8 cellular contexts compared by ENCODE assay signal in genomic region chrY:3003510-3003817, GRCh38.
DNase-seq lines count a peak whose midpoint lies in the region; ATAC-seq and TF ChIP-seq lines count a peak whose summit lies in the region.

No MANE protein-coding gene starts in this region.

- H3K9me3 ChIP-seq in liver (ENCODE audit: control insufficient read depth in 4 of 4, low read length in 3 of 4), result no peaks in the 10 kb centered on the region

- H3K9me3 Mint-ChIP-seq in GM23338, result no peaks in the 10 kb centered on the region
- no peaks in the 10 kb centered on the region for H3K9me3 Mint-ChIP-seq in activated CD8-positive, alpha-beta T cell treated with anti-CD3 and anti-CD28 coated beads, Interleukin-2, amount 10 ng/mL, durations not matched to agents 7 days and 5 days (ENCODE audit: insufficient read depth)

- no peak for DNase-seq in AG10803 (ENCODE audit: low read depth)
- no peak for DNase-seq in GM23338 (ENCODE audit: low spot score)
- no peak for DNase-seq in activated CD8-positive, alpha-beta T cell treated with anti-CD3 and anti-CD28 coated beads, Interleukin-2, amount 10 ng/mL, durations not matched to agents 7 days and 5 days
- DNase-seq in COR-L47 (lab: John Stamatoyannopoulos, UW), result no peak
- DNase-seq in pons (ENCODE audit: low spot score), result no peak

- peak overlapping the region; percentile 26; the same call in 1 of the 2 replicates for H3K4me2 ChIP-seq in GM23338

- no peaks in the 10 kb centered on the region for H4K20me1 ChIP-seq in GM23338 (replicated peaks; ENCODE audit: insufficient read depth)

- TF ChIP-seq CTCF in AG10803 (conservative IDR thresholded peaks at IDR 0.05; ENCODE audit: low read length) (no peak), GM23338 (conservative IDR thresholded peaks at IDR 0.05; ENCODE audit: low read depth in 2 of 2) (no peak), liver (IDR thresholded peaks at IDR 0.05; ENCODE audit: low read depth, low read length, missing input control) (no peak)

- H3K9ac ChIP-seq in liver (ENCODE audit: low read depth in 1 of 2, low read length in 2 of 2), result peak overlapping the region in 1 of 2 donors; percentile 93

- H3K36me3 ChIP-seq in GM23338 (ENCODE audit: insufficient read depth) (no peaks in the 10 kb centered on the region), liver (ENCODE audit: control insufficient read depth in 4 of 4, insufficient read depth in 3 of 4, low read depth in 1 of 4, low read length in 3 of 4) (no peaks in the 10 kb centered on the region)

- H3K4me1 Mint-ChIP-seq in GM23338, result peaks cover 18% of the 10 kb centered on the region
- peaks cover 46% of the 10 kb centered on the region for H3K4me1 Mint-ChIP-seq in activated CD8-positive, alpha-beta T cell treated with anti-CD3 and anti-CD28 coated beads, Interleukin-2, amount 10 ng/mL, durations not matched to agents 7 days and 5 days (ENCODE audit: low read depth)

- peaks cover 8% of the 10 kb centered on the region; the same call in 1 of the 2 replicates for H3K4me1 ChIP-seq in GM23338 (ENCODE audit: insufficient read depth)
- H3K4me1 ChIP-seq in liver (ENCODE audit: control insufficient read depth in 4 of 4, insufficient read depth in 4 of 4, low read length in 3 of 4), result peaks cover 0 to 3% (median 0%) of the 10 kb centered on the region in 4 donors

- H3K27ac ChIP-seq in GM23338 (ENCODE audit: low read depth) (no peak overlapping the region), liver (ENCODE audit: low read depth in 1 of 2, low read length in 2 of 2) (peak overlapping the region in 1 of 2 donors; percentile 75)

- no peak for TF ChIP-seq RAD21 in liver (IDR thresholded peaks at IDR 0.05)

- no peak for ATAC-seq in GM23338
- ATAC-seq in activated CD8-positive, alpha-beta T cell treated with anti-CD3 and anti-CD28 coated beads, Interleukin-2, amount 10 ng/mL, durations not matched to agents 7 days and 5 days, result peak; percentile 68
- ATAC-seq in GM19455 (IDR thresholded peaks at IDR 0.05; ENCODE audit: unreplicated experiment), result no peak
- no peak for ATAC-seq in GM18519 (IDR thresholded peaks at IDR 0.05; ENCODE audit: low FRiP score, unreplicated experiment)

- 0% methylated on average over 1 of the region's 1 CpG for WGBS in liver

- no peaks in the 10 kb centered on the region for H3F3A ChIP-seq in GM23338 (replicated peaks; ENCODE audit: low read depth)

- H3K79me2 ChIP-seq in GM23338 (replicated peaks; ENCODE audit: insufficient read depth), result no peaks in the 10 kb centered on the region

- POLR2A ChIA-PET in activated CD8-positive, alpha-beta T cell treated with anti-CD3 and anti-CD28 coated beads, Interleukin-2, amount 10 ng/mL, durations not matched to agents 7 days and 5 days (lab: Charles Lee), result interaction anchor here (1.7 to 1.9 kb wide), 2 partner anchors 67 to 68 kb away, joined by 4 to 6 read pairs; partner anchors contain the start of gene ZFY

- no peaks in the 10 kb centered on the region for H3K9me2 ChIP-seq in GM23338 (ENCODE audit: insufficient read depth)

- H3K27me3 Mint-ChIP-seq in GM23338 (ENCODE audit: insufficient read depth, low read depth, poor library complexity), result peaks cover 2% of the 10 kb centered on the region
- H3K27me3 Mint-ChIP-seq in activated CD8-positive, alpha-beta T cell treated with anti-CD3 and anti-CD28 coated beads, Interleukin-2, amount 10 ng/mL, durations not matched to agents 7 days and 5 days (ENCODE audit: low read depth), result no peaks in the 10 kb centered on the region

- H3K4me3 Mint-ChIP-seq in GM23338, result peak overlapping the region; percentile 14; the same call in 1 of the 3 replicates
- H3K4me3 Mint-ChIP-seq in activated CD8-positive, alpha-beta T cell treated with anti-CD3 and anti-CD28 coated beads, Interleukin-2, amount 10 ng/mL, durations not matched to agents 7 days and 5 days, result peak overlapping the region; percentile 86

- H3K27me3 ChIP-seq in GM23338 (ENCODE audit: insufficient read depth) (no peaks in the 10 kb centered on the region), liver (ENCODE audit: control insufficient read depth in 4 of 4, insufficient read depth in 4 of 4, low read length in 3 of 4) (no peaks in the 10 kb centered on the region)

- H3K27ac Mint-ChIP-seq in GM23338, result peak overlapping the region; percentile 70; the same call in 1 of the 2 replicates
- peak overlapping the region; percentile 97 for H3K27ac Mint-ChIP-seq in activated CD8-positive, alpha-beta T cell treated with anti-CD3 and anti-CD28 coated beads, Interleukin-2, amount 10 ng/mL, durations not matched to agents 7 days and 5 days

- 0 out of 2 replicates have a peak overlapping the region, but pooled peaks have one; percentile 52 for H2AFZ ChIP-seq in GM23338

- no peaks in the 10 kb centered on the region for H3K36me3 Mint-ChIP-seq in GM23338 (ENCODE audit: low read depth)
- peaks cover 13% of the 10 kb centered on the region for H3K36me3 Mint-ChIP-seq in activated CD8-positive, alpha-beta T cell treated with anti-CD3 and anti-CD28 coated beads, Interleukin-2, amount 10 ng/mL, durations not matched to agents 7 days and 5 days (ENCODE audit: low read depth)

- CTCF ChIA-PET in activated CD8-positive, alpha-beta T cell treated with anti-CD3 and anti-CD28 coated beads, Interleukin-2, amount 10 ng/mL, durations not matched to agents 7 days and 5 days (lab: Charles Lee), result interaction anchor here (1.8 kb wide), 1 partner anchor 67 kb away, joined by 6 read pairs; no protein-coding TSS in a partner anchor

- H3K4me3 ChIP-seq in AG10803 (ENCODE audit: low read length) (peak overlapping the region; percentile 62), GM23338 (no peak overlapping the region), liver (ENCODE audit: low read depth in 1 of 3, low read length in 3 of 3) (peak overlapping the region in 2 of 3 donors; percentile 37 to 54)

TF ChIP-seq in GM23338, 12 proteins besides CTCF, POLR2A, EP300 and RAD21 (continues in another document):
- TF ChIP-seq EZH2phosphoT487 (IDR thresholded peaks at IDR 0.05; ENCODE audit: unreplicated experiment), result no peak
- TF ChIP-seq POLR2AphosphoS5 (IDR thresholded peaks at IDR 0.05; ENCODE audit: low read depth), result no peak
- no peak for TF ChIP-seq JUNB (IDR thresholded peaks at IDR 0.05; ENCODE audit: unreplicated experiment)

TF ChIP-seq in liver, 16 proteins besides CTCF, POLR2A, EP300 and RAD21:
- TF ChIP-seq HNF4G (IDR thresholded peaks at IDR 0.05), result no peak
- no peak for TF ChIP-seq HNF4A (conservative IDR thresholded peaks at IDR 0.05)
- TF ChIP-seq SP1 (IDR thresholded peaks at IDR 0.05), result no peak
- TF ChIP-seq TAF1 (conservative IDR thresholded peaks at IDR 0.05), result no peak
- no peak for TF ChIP-seq JUND (IDR thresholded peaks at IDR 0.05)
- TF ChIP-seq, protein P1, sequence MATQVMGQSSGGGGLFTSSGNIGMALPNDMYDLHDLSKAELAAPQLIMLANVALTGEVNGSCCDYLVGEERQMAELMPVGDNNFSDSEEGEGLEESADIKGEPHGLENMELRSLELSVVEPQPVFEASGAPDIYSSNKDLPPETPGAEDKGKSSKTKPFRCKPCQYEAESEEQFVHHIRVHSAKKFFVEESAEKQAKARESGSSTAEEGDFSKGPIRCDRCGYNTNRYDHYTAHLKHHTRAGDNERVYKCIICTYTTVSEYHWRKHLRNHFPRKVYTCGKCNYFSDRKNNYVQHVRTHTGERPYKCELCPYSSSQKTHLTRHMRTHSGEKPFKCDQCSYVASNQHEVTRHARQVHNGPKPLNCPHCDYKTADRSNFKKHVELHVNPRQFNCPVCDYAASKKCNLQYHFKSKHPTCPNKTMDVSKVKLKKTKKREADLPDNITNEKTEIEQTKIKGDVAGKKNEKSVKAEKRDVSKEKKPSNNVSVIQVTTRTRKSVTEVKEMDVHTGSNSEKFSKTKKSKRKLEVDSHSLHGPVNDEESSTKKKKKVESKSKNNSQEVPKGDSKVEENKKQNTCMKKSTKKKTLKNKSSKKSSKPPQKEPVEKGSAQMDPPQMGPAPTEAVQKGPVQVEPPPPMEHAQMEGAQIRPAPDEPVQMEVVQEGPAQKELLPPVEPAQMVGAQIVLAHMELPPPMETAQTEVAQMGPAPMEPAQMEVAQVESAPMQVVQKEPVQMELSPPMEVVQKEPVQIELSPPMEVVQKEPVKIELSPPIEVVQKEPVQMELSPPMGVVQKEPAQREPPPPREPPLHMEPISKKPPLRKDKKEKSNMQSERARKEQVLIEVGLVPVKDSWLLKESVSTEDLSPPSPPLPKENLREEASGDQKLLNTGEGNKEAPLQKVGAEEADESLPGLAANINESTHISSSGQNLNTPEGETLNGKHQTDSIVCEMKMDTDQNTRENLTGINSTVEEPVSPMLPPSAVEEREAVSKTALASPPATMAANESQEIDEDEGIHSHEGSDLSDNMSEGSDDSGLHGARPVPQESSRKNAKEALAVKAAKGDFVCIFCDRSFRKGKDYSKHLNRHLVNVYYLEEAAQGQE (IDR thresholded peaks at IDR 0.05), result no peak
- TF ChIP-seq FOXA1 (IDR thresholded peaks at IDR 0.05), result no peak
